2 cellular contexts compared by ENCODE assay signal in the genomic region with DNA sequence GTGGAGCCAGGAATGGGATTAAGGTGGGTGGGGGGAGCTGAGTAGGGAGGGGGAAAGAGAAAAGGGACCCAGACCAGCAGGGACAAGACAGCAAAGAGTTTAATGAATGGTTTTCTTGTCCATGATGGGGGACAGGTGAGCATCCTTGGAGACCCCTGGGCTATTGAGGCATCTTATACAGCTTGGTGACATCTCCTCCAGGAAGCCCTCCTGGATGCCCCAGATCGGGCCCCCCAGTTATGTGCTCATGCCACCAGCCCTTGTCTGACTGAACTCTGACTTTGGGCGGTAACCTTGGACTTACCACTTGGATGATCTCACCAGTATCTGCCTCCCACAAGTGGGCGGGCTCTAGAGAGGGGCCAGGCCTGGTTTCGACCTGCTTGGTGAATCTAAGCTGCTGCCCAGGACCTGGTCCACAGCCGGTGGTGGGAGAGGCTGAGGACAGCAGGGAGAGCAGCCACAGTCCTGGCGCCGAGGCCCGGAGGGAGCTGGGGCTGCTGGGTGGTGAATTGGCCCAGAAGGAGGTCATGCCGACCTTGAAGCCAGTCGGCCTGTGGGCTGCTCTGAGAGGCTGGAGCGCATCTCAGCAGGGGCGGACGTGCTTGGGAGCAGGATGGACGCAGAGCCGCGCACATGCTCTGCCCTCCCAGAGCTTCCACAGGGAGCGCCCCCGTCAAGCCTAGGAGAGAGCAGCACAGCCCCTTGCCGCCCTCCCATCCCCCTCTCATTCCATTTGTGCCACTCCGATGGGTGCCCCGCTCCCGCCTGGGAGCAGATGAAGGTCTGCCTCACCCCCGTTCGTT.
TF ChIP-seq lines count a peak whose summit lies in the region.

No MANE protein-coding gene starts in this region.

TF ChIP-seq in HEK293, 187 proteins besides CTCF, POLR2A, EP300 and RAD21 (continued from another document):
- TF ChIP-seq ZNF335 (tag by site-specific recombination; conservative IDR thresholded peaks at IDR 0.05) = no peak
- TF ChIP-seq ZNF341 (tag by site-specific recombination; IDR thresholded peaks at IDR 0.05; ENCODE audit: low read depth) = no peak
- TF ChIP-seq ZNF292 (tag by site-specific recombination; IDR thresholded peaks at IDR 0.05; ENCODE audit: borderline replicate concordance, low read depth) = no peak
- TF ChIP-seq ZNF211 (tag by site-specific recombination; IDR thresholded peaks at IDR 0.05; ENCODE audit: low read depth) = no peak
- no peak for TF ChIP-seq ZNF791 (tag by site-specific recombination; IDR thresholded peaks at IDR 0.05)
- TF ChIP-seq, protein P1, sequence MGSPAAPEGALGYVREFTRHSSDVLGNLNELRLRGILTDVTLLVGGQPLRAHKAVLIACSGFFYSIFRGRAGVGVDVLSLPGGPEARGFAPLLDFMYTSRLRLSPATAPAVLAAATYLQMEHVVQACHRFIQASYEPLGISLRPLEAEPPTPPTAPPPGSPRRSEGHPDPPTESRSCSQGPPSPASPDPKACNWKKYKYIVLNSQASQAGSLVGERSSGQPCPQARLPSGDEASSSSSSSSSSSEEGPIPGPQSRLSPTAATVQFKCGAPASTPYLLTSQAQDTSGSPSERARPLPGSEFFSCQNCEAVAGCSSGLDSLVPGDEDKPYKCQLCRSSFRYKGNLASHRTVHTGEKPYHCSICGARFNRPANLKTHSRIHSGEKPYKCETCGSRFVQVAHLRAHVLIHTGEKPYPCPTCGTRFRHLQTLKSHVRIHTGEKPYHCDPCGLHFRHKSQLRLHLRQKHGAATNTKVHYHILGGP (tag by site-specific recombination; IDR thresholded peaks at IDR 0.05) = no peak
- TF ChIP-seq SP3 (tag by site-specific recombination; IDR thresholded peaks at IDR 0.05) = peak; percentile 60
- TF ChIP-seq SP7 (tag by site-specific recombination; IDR thresholded peaks at IDR 0.05) = peak; percentile 45; the same call in 1 of the 2 replicates
- TF ChIP-seq KLF1 (tag by site-specific recombination; IDR thresholded peaks at IDR 0.05) = peak; percentile 12; the same call in 1 of the 2 replicates
- no peak for TF ChIP-seq ZSCAN23 (tag by site-specific recombination; IDR thresholded peaks at IDR 0.05)
- TF ChIP-seq SCRT2 (tag by site-specific recombination; IDR thresholded peaks at IDR 0.05) = peak; percentile 47; the same call in 1 of the 2 replicates
- no peak for TF ChIP-seq ZNF202 (tag by site-specific recombination; IDR thresholded peaks at IDR 0.05; ENCODE audit: borderline replicate concordance)
- TF ChIP-seq TRIM28 (IDR thresholded peaks at IDR 0.05; ENCODE audit: borderline replicate concordance, low read length) = no peak
- no peak for TF ChIP-seq ZNF510 (tag by site-specific recombination; IDR thresholded peaks at IDR 0.05; ENCODE audit: insufficient replicate concordance)
- TF ChIP-seq, protein P2, sequence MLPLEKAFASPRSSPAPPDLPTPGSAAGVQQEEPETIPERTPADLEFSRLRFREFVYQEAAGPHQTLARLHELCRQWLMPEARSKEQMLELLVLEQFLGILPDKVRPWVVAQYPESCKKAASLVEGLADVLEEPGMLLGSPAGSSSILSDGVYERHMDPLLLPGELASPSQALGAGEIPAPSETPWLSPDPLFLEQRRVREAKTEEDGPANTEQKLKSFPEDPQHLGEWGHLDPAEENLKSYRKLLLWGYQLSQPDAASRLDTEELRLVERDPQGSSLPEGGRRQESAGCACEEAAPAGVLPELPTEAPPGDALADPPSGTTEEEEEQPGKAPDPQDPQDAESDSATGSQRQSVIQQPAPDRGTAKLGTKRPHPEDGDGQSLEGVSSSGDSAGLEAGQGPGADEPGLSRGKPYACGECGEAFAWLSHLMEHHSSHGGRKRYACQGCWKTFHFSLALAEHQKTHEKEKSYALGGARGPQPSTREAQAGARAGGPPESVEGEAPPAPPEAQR (tag by site-specific recombination; IDR thresholded peaks at IDR 0.05) = no peak
- TF ChIP-seq ZNF530 (tag by site-specific recombination; IDR thresholded peaks at IDR 0.05; ENCODE audit: low read depth) = no peak
- no peak for TF ChIP-seq ZNF747 (tag by site-specific recombination; IDR thresholded peaks at IDR 0.05)
- TF ChIP-seq ZFHX2 (tag by site-specific recombination; conservative IDR thresholded peaks at IDR 0.05) = peak; percentile 53

TF ChIP-seq in H1, 55 proteins besides CTCF, POLR2A, EP300 and RAD21:
- TF ChIP-seq, protein P3, sequence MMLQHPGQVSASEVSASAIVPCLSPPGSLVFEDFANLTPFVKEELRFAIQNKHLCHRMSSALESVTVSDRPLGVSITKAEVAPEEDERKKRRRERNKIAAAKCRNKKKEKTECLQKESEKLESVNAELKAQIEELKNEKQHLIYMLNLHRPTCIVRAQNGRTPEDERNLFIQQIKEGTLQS (IDR thresholded peaks at IDR 0.05; ENCODE audit: insufficient read depth, low read depth, low read length) = no peak
- no peak for TF ChIP-seq SIX5 (IDR thresholded peaks at IDR 0.05; ENCODE audit: low read depth, low read length)
- TF ChIP-seq CREB1 (IDR thresholded peaks at IDR 0.05) = no peak
- TF ChIP-seq KDM5A (IDR thresholded peaks at IDR 0.05; ENCODE audit: low read length) = no peak
- no peak for TF ChIP-seq GTF2F1 (IDR thresholded peaks at IDR 0.05; ENCODE audit: borderline replicate concordance, low read depth, low read length)
- TF ChIP-seq, protein P4, sequence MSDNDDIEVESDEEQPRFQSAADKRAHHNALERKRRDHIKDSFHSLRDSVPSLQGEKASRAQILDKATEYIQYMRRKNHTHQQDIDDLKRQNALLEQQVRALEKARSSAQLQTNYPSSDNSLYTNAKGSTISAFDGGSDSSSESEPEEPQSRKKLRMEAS (IDR thresholded peaks at IDR 0.05) = no peak
- no peak for TF ChIP-seq RFX5 (IDR thresholded peaks at IDR 0.05; ENCODE audit: borderline replicate concordance, low read depth, low read length)
- no peak for TF ChIP-seq PHF8 (conservative IDR thresholded peaks at IDR 0.05; ENCODE audit: low read depth, low read length)
